1 cellular context compared by ENCODE assay signal in the genomic region with DNA sequence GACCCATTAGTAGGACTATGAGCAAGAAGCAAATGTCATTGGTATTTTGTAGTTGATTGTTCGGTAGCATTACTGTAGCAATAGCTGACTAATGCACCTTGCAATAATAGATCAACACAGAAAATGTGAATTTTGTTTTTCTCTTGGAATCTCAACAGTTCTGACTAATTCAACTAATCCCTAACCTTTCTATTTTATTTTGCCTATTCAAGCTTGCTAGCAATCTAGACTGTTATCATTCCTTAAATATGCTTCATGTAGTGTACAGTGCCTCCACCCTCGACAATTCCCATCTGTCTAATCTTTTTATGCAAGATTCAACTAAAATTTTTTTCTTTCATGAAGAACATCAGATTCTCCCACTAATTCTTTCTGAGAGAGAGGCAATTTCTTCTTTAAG.
TF ChIP-seq lines count a peak whose summit lies in the region.

No MANE protein-coding gene starts in this region.

TF ChIP-seq in WTC11, 78 proteins besides CTCF, POLR2A, EP300 and RAD21 (continued from another document):
- no peak for TF ChIP-seq CBFB (CRISPR knock-in tag; IDR thresholded peaks at IDR 0.05; ENCODE audit: low read depth)
